ENCODE assay signal across 8 cellular contexts in genomic region chrX:132489256-132490085, GRCh38.
DNase-seq lines count a peak whose midpoint lies in the region; ATAC-seq lines count a peak whose summit lies in the region.

No MANE protein-coding gene starts in this region.

- DNase-seq in AG08396 (ENCODE audit: low spot score) (peak; percentile 59), NCI-H345 treated with DMSO at 0.1 percent for 48 hours (lab: John Stamatoyannopoulos, UW; ENCODE audit: unreplicated experiment) (peak; percentile 35), epithelial cell of prostate (ENCODE audit: low read depth, low spot score) (no peak), midbrain (lab: John Stamatoyannopoulos, UW) (peak; percentile 20)
- DNase-seq in activated CD8-positive, alpha-beta memory T cell treated with anti-CD3 and anti-CD28 coated beads for 48 hours (ENCODE audit: low read depth in 2 of 3, low spot score in 2 of 3): peak in 2 of 3 experiments; percentile 12 to 15
- peak; percentile 30 for DNase-seq in stimulated activated naive CD4-positive, alpha-beta T cell treated with Interleukin-2 at 50 U/mL for 16 hours (lab: John Stamatoyannopoulos, UW)

- H3K27ac ChIP-seq in epithelial cell of prostate: peak overlapping the region; percentile 72

- ATAC-seq in GM18870 (IDR thresholded peaks at IDR 0.05; ENCODE audit: unreplicated experiment) (peak; percentile 27), HG03066 (IDR thresholded peaks at IDR 0.05; ENCODE audit: low read depth, unreplicated experiment) (peak; percentile 45)
